8 cellular contexts compared by ENCODE assay signal in the genomic region with DNA sequence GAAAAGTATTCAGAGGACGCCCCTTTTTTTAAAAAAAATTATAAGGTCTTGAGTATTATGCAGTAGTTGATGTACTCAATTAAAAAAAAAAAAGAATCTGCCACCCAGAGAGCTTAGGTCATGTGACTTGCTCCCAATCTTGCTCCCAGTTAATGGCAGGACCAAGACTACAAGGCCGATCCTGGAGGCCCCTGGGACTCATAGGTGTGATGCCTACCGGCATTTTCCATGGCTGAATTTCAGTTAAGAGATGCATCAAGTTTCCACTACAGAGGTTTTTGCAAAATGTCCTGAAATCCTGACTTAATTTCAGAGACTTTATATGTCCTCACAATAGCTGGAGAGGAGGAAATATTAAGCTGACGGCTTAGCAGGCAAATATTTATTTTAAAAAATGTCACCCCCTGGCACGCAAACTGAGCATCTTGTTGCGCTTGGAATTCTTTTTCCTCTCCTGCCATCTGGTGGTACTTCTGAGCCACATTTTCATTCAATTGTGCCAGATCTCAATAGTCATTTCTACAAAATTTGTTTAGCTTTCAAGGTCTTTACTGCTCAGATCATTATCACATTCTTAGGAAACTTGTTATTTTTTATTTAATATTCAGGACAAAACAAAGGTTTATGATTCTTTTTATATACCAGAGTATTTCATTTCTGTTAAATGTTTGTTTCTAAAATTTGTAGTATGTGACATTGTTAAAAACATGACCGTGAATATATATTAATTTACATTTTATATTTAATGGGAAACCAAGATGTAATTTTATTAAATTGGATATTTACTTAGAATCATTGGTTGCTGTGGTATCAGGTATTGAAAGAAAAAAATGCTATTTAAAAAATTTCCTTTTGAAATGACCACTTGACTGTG.
A peak's percentile ranks its signal among the peaks of the same experiment; 100 is the strongest.
DNase-seq lines count a peak whose midpoint lies in the region; ATAC-seq, FAIRE-seq and TF ChIP-seq lines count a peak whose summit lies in the region.

No MANE protein-coding gene starts in this region.

- TF ChIP-seq CTCF in glutamatergic neuron (IDR thresholded peaks at IDR 0.05; ENCODE audit: partially characterized antibody, unreplicated experiment), result peak; percentile 31

- H3K36me3 Mint-ChIP-seq in glutamatergic neuron (ENCODE audit: unreplicated experiment), result no peaks in the 10 kb centered on the region
- H3K36me3 Mint-ChIP-seq in activated CD4-positive, alpha-beta T cell treated with anti-CD3 and anti-CD28 coated beads, Interleukin-2, amount 10 ng/mL, durations not matched to agents 24 days and 14 days (ENCODE audit: low read depth), result no peaks in the 10 kb centered on the region

- intact Hi-C loops in activated CD4-positive, alpha-beta T cell treated with anti-CD3 and anti-CD28 coated beads, Interleukin-2, amount 10 ng/mL, durations not matched to agents 24 days and 14 days (cut with micrococcal nuclease), result loop anchor here (2.0 to 10.0 kb wide), 5 partner anchors 189 to 909 kb away; a partner anchor contains a TSS

- peaks cover 1% of the 10 kb centered on the region for H3K27me3 Mint-ChIP-seq in glutamatergic neuron (ENCODE audit: unreplicated experiment)
- peaks cover 47% of the 10 kb centered on the region for H3K27me3 Mint-ChIP-seq in activated CD4-positive, alpha-beta T cell treated with anti-CD3 and anti-CD28 coated beads, Interleukin-2, amount 10 ng/mL, durations not matched to agents 24 days and 14 days

- no peak overlapping the region for H3K27ac Mint-ChIP-seq in glutamatergic neuron (ENCODE audit: unreplicated experiment)
- H3K27ac Mint-ChIP-seq in activated CD4-positive, alpha-beta T cell treated with anti-CD3 and anti-CD28 coated beads, Interleukin-2, amount 10 ng/mL, durations not matched to agents 24 days and 14 days, result no peak overlapping the region

- peak; percentile 9 for FAIRE-seq in TTC549 (lab: Jason Lieb, UNC)

- no peak overlapping the region for H3K4me3 Mint-ChIP-seq in glutamatergic neuron (ENCODE audit: unreplicated experiment)
- H3K4me3 Mint-ChIP-seq in activated CD4-positive, alpha-beta T cell treated with anti-CD3 and anti-CD28 coated beads, Interleukin-2, amount 10 ng/mL, durations not matched to agents 24 days and 14 days, result no peak overlapping the region

- in situ Hi-C loops in KBM-7 (cut with MboI; ENCODE audit: low pct_unique_long_range_greater_than_20kb, low sequenced_read_pairs), result no loop called here

- H3K4me1 Mint-ChIP-seq in glutamatergic neuron (ENCODE audit: low read depth, unreplicated experiment), result peaks cover 6% of the 10 kb centered on the region
- H3K4me1 Mint-ChIP-seq in activated CD4-positive, alpha-beta T cell treated with anti-CD3 and anti-CD28 coated beads, Interleukin-2, amount 10 ng/mL, durations not matched to agents 24 days and 14 days, result peaks cover 12% of the 10 kb centered on the region

- no peak for ATAC-seq in HG03565 (IDR thresholded peaks at IDR 0.05; ENCODE audit: unreplicated experiment)

- DNase-seq in D341Med (ENCODE audit: low spot score) (peak; percentile 51), KBM-7 (peak; percentile 49), glutamatergic neuron (no peak), superior temporal gyrus (ENCODE audit: extremely low spot score) (peak; percentile 85)
- no peak for DNase-seq in activated CD4-positive, alpha-beta T cell treated with anti-CD3 and anti-CD28 coated beads, Interleukin-2, amount 10 ng/mL, durations not matched to agents 24 days and 14 days
- DNase-seq in activated CD8-positive, alpha-beta memory T cell treated with anti-CD3 and anti-CD28 coated beads, Interleukin-2, amount 50 U/mL, for 4 hours, result no peak

- H3K9me3 Mint-ChIP-seq in glutamatergic neuron (ENCODE audit: unreplicated experiment), result no peaks in the 10 kb centered on the region
- H3K9me3 Mint-ChIP-seq in activated CD4-positive, alpha-beta T cell treated with anti-CD3 and anti-CD28 coated beads, Interleukin-2, amount 10 ng/mL, durations not matched to agents 24 days and 14 days, result no peaks in the 10 kb centered on the region

Comparison
In these comparisons a context has a peak if more than half of its experiments do, and no peak if none do; other contexts are left out.
1. DNase-seq: peak in D341Med (single experiment), KBM-7 (single experiment) and superior temporal gyrus (single experiment); none in glutamatergic neuron (single experiment), activated CD4-positive, alpha-beta T cell treated with anti-CD3 and anti-CD28 coated beads, Interleukin-2, amount 10 ng/mL, durations not matched to agents 24 days and 14 days (single experiment) and activated CD8-positive, alpha-beta memory T cell treated with anti-CD3 and anti-CD28 coated beads, Interleukin-2, amount 50 U/mL, for 4 hours (single experiment).